8 cellular contexts compared by ENCODE assay signal in genomic region chr1:93608188-93609109, GRCh38.
DNase-seq lines count a peak whose midpoint lies in the region; ATAC-seq and TF ChIP-seq lines count a peak whose summit lies in the region.

No MANE protein-coding gene starts in this region.

- DNase-seq in activated T-cell treated with anti-CD3 and anti-CD28 coated beads for 48 hours (ENCODE audit: low read depth) (peak; percentile 24), fibroblast of mammary gland (ENCODE audit: low read depth) (peak; percentile 81), MM.1S (no peak), HUDEP-2 (lab: John Stamatoyannopoulos, UW; ENCODE audit: unreplicated experiment in 76 of 76) (no peak), NCI-H2227 treated with DMSO at 0.1 percent for 48 hours (lab: John Stamatoyannopoulos, UW) (no peak)
- DNase-seq in activated T-cell treated with anti-CD3 and anti-CD28 coated beads, Interleukin-2, amount 50 U/mL, for 1 hour, result no peak

- H3K9ac ChIP-seq in MM.1S (ENCODE audit: low read length), result no peak overlapping the region

- no peaks in the 10 kb centered on the region for H3K36me3 ChIP-seq in MM.1S (replicated peaks; ENCODE audit: insufficient read depth, low read length)

- H3K4me1 ChIP-seq in MM.1S (ENCODE audit: low read length), result no peaks in the 10 kb centered on the region

- no peaks in the 10 kb centered on the region for H3K27me3 ChIP-seq in MM.1S (replicated peaks; ENCODE audit: insufficient read depth, low read length)

- H3K4me3 ChIP-seq in fibroblast of mammary gland (ENCODE audit: control insufficient read depth, low read depth, low read length) (no peak overlapping the region), MM.1S (ENCODE audit: low read length) (no peak overlapping the region)

- H3K4me2 ChIP-seq in MM.1S (ENCODE audit: low read depth, low read length), result no peak overlapping the region

- no peak overlapping the region for H2AFZ ChIP-seq in MM.1S (ENCODE audit: low read length)

- no peaks in the 10 kb centered on the region for H3K79me2 ChIP-seq in MM.1S (ENCODE audit: low read length)

- ATAC-seq in HG03280 (IDR thresholded peaks at IDR 0.05; ENCODE audit: unreplicated experiment), result peak; percentile 2

- peak overlapping the region; percentile 57 for H3K27ac ChIP-seq in temporal lobe (ENCODE audit: low read depth, low read length)
- H3K27ac ChIP-seq in MM.1S (ENCODE audit: low read length), result no peak overlapping the region

- TF ChIP-seq CTCF in fibroblast of mammary gland (conservative IDR thresholded peaks at IDR 0.05; ENCODE audit: control insufficient read depth, insufficient read depth, low read depth, low read length), result no peak
- no peak for TF ChIP-seq CTCF in MM.1S (IDR thresholded peaks at IDR 0.05; ENCODE audit: low read length)

- no peaks in the 10 kb centered on the region for H3K9me2 ChIP-seq in MM.1S (replicated peaks; ENCODE audit: insufficient read depth, low read length)

- H3F3A ChIP-seq in MM.1S (ENCODE audit: insufficient read depth, low read length), result no peaks in the 10 kb centered on the region

- no peaks in the 10 kb centered on the region for H3K9me3 ChIP-seq in MM.1S (replicated peaks; ENCODE audit: insufficient read depth, low read length)

- no peaks in the 10 kb centered on the region for H4K20me1 ChIP-seq in MM.1S (ENCODE audit: insufficient read depth, low read length)

Comparison
In these comparisons a context has a peak if more than half of its experiments do, and no peak if none do; other contexts are left out.
1. DNase-seq: peak in activated T-cell treated with anti-CD3 and anti-CD28 coated beads for 48 hours (single experiment) and fibroblast of mammary gland (single experiment); none in activated T-cell treated with anti-CD3 and anti-CD28 coated beads, Interleukin-2, amount 50 U/mL, for 1 hour (single experiment), MM.1S (single experiment), HUDEP-2 (0 of 76) and NCI-H2227 treated with DMSO at 0.1 percent for 48 hours (single experiment).